In the genomic region with DNA sequence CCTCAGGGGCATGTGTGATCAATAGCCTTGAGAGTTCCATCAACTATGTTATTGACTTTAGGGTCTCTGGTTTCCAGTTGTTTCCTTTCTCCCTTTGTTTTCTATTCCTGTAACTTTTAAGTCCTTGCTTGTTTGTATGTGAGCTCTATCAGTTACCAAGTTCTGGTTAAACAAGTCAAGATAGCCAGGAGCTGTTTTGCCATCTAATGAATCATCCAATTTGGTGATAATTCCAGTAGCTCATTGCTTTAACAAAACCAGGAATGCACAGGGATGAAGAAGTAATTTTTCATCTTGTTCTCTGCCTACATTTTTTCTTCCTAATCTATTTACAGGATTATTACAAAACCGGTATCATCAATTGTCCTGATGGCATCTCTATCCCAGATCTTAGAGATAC, we compare ENCODE assay signal across 17 cellular contexts. TPM values are rescaled to one million over a fixed set of nuclear protein-coding genes. Genes with fewer than 3 reads are reported as not detected.
"Had no signal": no experiment of that assay in that cellular context is flagged by ENCODE, and none has a peak within 500 bp of the region (broad histone marks: within the 10 kb centered on the region; RNA-seq: fewer than 3 reads in every experiment).

No MANE protein-coding gene starts in this region.

- H3K27me3 ChIP-seq: breast epithelium, neural progenitor cell, thyroid gland had no signal

- H3K27me3 Mint-ChIP-seq: activated naive CD4-positive, alpha-beta T cell treated with anti-CD3 and anti-CD28 coated beads, Interleukin-2, amount 50 U/mL, for 24 hours had no signal

- H3K4me3 Mint-ChIP-seq: activated naive CD4-positive, alpha-beta T cell treated with anti-CD3 and anti-CD28 coated beads, Interleukin-2, amount 50 U/mL, for 24 hours; neural progenitor cell; T-helper 2 cell treated with Interferon-gamma antibody and Interleukin-4, amounts not matched to agents 5 μg/mL and 100 μg/mL, for 36 hours had no signal

- H3K4me3 ChIP-seq: breast epithelium, left ventricle myocardium inferior, neural progenitor cell, thyroid gland had no signal

- H3K4me1 Mint-ChIP-seq: neural progenitor cell had no signal

- H3K36me3 ChIP-seq: breast epithelium had no signal

- H3K27ac Mint-ChIP-seq: activated naive CD4-positive, alpha-beta T cell treated with anti-CD3 and anti-CD28 coated beads, Interleukin-2, amount 50 U/mL, for 24 hours; neural progenitor cell; T-helper 2 cell treated with Interferon-gamma antibody and Interleukin-4, amounts not matched to agents 5 μg/mL and 100 μg/mL, for 36 hours had no signal

- ATAC-seq: activated CD4-positive, CD25-positive, alpha-beta regulatory T cell treated with anti-CD3 and anti-CD28 coated beads, Interleukin-2, amount 50 U/mL, for 24 hours; right cardiac atrium had no signal

- H3K27ac ChIP-seq: breast epithelium, left ventricle myocardium inferior, neural progenitor cell, thyroid gland had no signal

- FAIRE-seq: keratinocyte, small intestine had no signal

- H3K4me2 ChIP-seq: neural progenitor cell had no signal

- H3K9me3 Mint-ChIP-seq: activated naive CD4-positive, alpha-beta T cell treated with anti-CD3 and anti-CD28 coated beads, Interleukin-2, amount 50 U/mL, for 24 hours; neural progenitor cell; T-helper 2 cell treated with Interferon-gamma antibody and Interleukin-4, amounts not matched to agents 5 μg/mL and 100 μg/mL, for 36 hours had no signal

- DNase-seq: activated CD4-positive, alpha-beta T cell treated with anti-CD3 and anti-CD28 coated beads, Interleukin-2, amount 50 U/mL, for 48 hours; activated CD8-positive, alpha-beta memory T cell treated with anti-CD3 and anti-CD28 coated beads, Interleukin-2, amount 50 U/mL, for 48 hours; anterior cingulate cortex; foreskin melanocyte; head of caudate nucleus; left ventricle myocardium inferior; right cardiac atrium; SHP77 treated with DMSO at 0.1 percent for 48 hours; small intestine; thyroid gland had no signal

- H3K9ac ChIP-seq: neural progenitor cell had no signal

- H2AFZ ChIP-seq: neural progenitor cell had no signal

- H3K4me1 ChIP-seq: breast epithelium, left ventricle myocardium inferior, neural progenitor cell, thyroid gland had no signal

- H3K9me3 ChIP-seq: breast epithelium, left ventricle myocardium inferior, thyroid gland had no signal

RNA-seq across cellular contexts. Expression of gene PXT1, which starts 36.6 kb away (rescaled TPM):
- total RNA-seq: left ventricle myocardium inferior, mesenteric fat pad, thyroid gland had no signal
- polyA plus RNA-seq: small intestine had no signal
